In the genomic region with DNA sequence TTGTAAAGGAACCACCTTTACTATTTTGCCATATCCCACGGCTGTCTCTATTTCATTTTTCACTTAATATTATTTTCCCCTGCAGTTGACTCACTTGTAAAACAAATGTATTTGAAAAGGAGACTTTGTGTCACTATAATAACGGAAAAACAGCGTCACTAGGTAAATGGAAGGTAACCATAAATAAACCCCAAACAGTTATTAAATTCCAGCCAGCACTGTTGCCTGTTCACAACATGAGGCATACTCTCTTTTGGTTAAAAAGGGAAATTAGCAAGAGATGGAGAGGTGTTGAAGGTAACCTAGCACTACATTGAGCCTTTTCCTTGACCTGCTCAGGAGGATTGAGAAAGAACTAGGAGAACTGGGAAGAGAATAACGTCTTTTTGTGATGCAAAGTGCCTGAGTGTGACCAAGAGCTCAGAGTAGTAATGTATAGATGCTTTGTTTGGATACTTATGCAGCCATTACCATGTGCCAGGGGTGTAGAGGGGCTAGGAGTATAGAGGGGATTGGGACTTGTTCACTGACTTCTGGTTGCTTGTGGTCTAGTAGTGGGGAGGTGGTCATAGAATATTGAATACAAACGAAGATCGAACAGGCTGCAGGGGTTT, we compare ENCODE assay signal across 18 cellular contexts. TPM values are rescaled to one million over a fixed set of nuclear protein-coding genes. Genes with fewer than 3 reads are reported as not detected.
DNase-seq lines count a peak whose midpoint lies in the region; ATAC-seq and TF ChIP-seq lines count a peak whose summit lies in the region.
"Had no signal": no experiment of that assay in that cellular context is flagged by ENCODE, and none has a peak within 500 bp of the region (broad histone marks: within the 10 kb centered on the region; RNA-seq: fewer than 3 reads in every experiment).

No MANE protein-coding gene starts in this region.

- no peak for ATAC-seq in CD4-positive, CD25-positive, alpha-beta regulatory T cell (ENCODE audit: low read depth in 2 of 2)
- no peak for ATAC-seq in body of pancreas
- no peak for ATAC-seq in GM18519 (IDR thresholded peaks at IDR 0.05; ENCODE audit: low FRiP score, unreplicated experiment)
- ATAC-seq in HG03196 (IDR thresholded peaks at IDR 0.05; ENCODE audit: unreplicated experiment): no peak

- peaks cover 59% of the 10 kb centered on the region for H3K79me2 ChIP-seq in mesendoderm (ENCODE audit: control insufficient read depth, insufficient read depth, low read length)

- H3K4me2 ChIP-seq in mesendoderm (ENCODE audit: low read length): no peak overlapping the region

- peak overlapping the region; percentile 61 for H2AK5ac ChIP-seq in mesendoderm (ENCODE audit: low read length)

- no peak for TF ChIP-seq CTCF in body of pancreas (IDR thresholded peaks at IDR 0.05)

- H4K8ac ChIP-seq in mesendoderm (ENCODE audit: low read depth, low read length): no peak overlapping the region

- no peak overlapping the region for H3K18ac ChIP-seq in mesendoderm (ENCODE audit: low read length)

- TF ChIP-seq POLR2A in body of pancreas (IDR thresholded peaks at IDR 0.05): no peak

- H3K9ac ChIP-seq in HUES48 (ENCODE audit: low read depth, low read length): no peak overlapping the region
- H3K9ac ChIP-seq in mesendoderm (ENCODE audit: low read length): peak overlapping the region; percentile 25

- H3K27me3 ChIP-seq in CD4-positive, CD25-positive, alpha-beta regulatory T cell (ENCODE audit: control insufficient read depth, insufficient read depth, low read length): no peaks in the 10 kb centered on the region
- H3K27me3 ChIP-seq in HUES48 (ENCODE audit: control insufficient read depth, insufficient read depth, low read length): no peaks in the 10 kb centered on the region
- no peaks in the 10 kb centered on the region for H3K27me3 ChIP-seq in body of pancreas
- no peaks in the 10 kb centered on the region for H3K27me3 ChIP-seq in mesendoderm (ENCODE audit: insufficient read depth, low read length, poor library complexity)

- H3K27me3 Mint-ChIP-seq in CD4-positive, CD25-positive, alpha-beta regulatory T cell: no peaks in the 10 kb centered on the region
- H3K27me3 Mint-ChIP-seq: brain had no signal

- H3K36me3 Mint-ChIP-seq in CD4-positive, CD25-positive, alpha-beta regulatory T cell: peaks cover 3% of the 10 kb centered on the region
- H3K36me3 Mint-ChIP-seq: brain had no signal

- H2BK120ac ChIP-seq in mesendoderm (ENCODE audit: low read depth, low read length): no peak overlapping the region

- intact Hi-C loops in body of pancreas (cut with DNase I): no loop called here

- H3K36me3 ChIP-seq in CD4-positive, CD25-positive, alpha-beta regulatory T cell (ENCODE audit: control insufficient read depth, insufficient read depth, low read length): no peaks in the 10 kb centered on the region
- H3K36me3 ChIP-seq in HUES48 (ENCODE audit: control insufficient read depth, insufficient read depth, low read length) (no peaks in the 10 kb centered on the region), body of pancreas (replicated peaks in 1 of 2; ENCODE audit: insufficient read depth in 1 of 2, low read depth in 2 of 2) (no peaks in the 10 kb centered on the region), mesendoderm (ENCODE audit: control insufficient read depth, insufficient read depth, low read length) (no peaks in the 10 kb centered on the region)

- no peaks in the 10 kb centered on the region for H3K9me3 Mint-ChIP-seq in CD4-positive, CD25-positive, alpha-beta regulatory T cell
- H3K9me3 Mint-ChIP-seq: brain had no signal

- no peak overlapping the region for H3K23ac ChIP-seq in mesendoderm (ENCODE audit: low read length)

- H2BK5ac ChIP-seq in mesendoderm (ENCODE audit: low read length): no peak overlapping the region

- H3K4ac ChIP-seq in mesendoderm (ENCODE audit: low read depth, low read length): no peak overlapping the region

- peak overlapping the region; percentile 39 for H3K56ac ChIP-seq in mesendoderm (ENCODE audit: low read length)

- H3K27ac Mint-ChIP-seq in CD4-positive, CD25-positive, alpha-beta regulatory T cell: peak overlapping the region; percentile 3 to 60 (median 56)

- peaks cover 15% of the 10 kb centered on the region for H3K79me1 ChIP-seq in mesendoderm (ENCODE audit: low read length)

- no peak overlapping the region for H4K5ac ChIP-seq in mesendoderm (ENCODE audit: low read length)

- no peaks in the 10 kb centered on the region for H3K4me1 ChIP-seq in CD4-positive, CD25-positive, alpha-beta regulatory T cell (ENCODE audit: control insufficient read depth, insufficient read depth, low read length, poor library complexity, severe bottlenecking)
- H3K4me1 ChIP-seq in HUES48 (ENCODE audit: control insufficient read depth, insufficient read depth, low read length) (peaks cover 48% of the 10 kb centered on the region), body of pancreas (peaks cover 40% of the 10 kb centered on the region), mesendoderm (ENCODE audit: control insufficient read depth, low read depth, low read length) (peaks cover 27% of the 10 kb centered on the region)

- no peak overlapping the region for H3K4me3 Mint-ChIP-seq in CD4-positive, CD25-positive, alpha-beta regulatory T cell
- H3K4me3 Mint-ChIP-seq: brain had no signal

- H2BK15ac ChIP-seq in mesendoderm (replicated peaks; ENCODE audit: low read depth): no peak overlapping the region

- no peak overlapping the region for H3K4me3 ChIP-seq in CD4-positive, CD25-positive, alpha-beta regulatory T cell (ENCODE audit: low read depth, low read length)
- H3K4me3 ChIP-seq in HUES48 (ENCODE audit: low read depth, low read length) (no peak overlapping the region), body of pancreas (no peak overlapping the region), mesendoderm (ENCODE audit: low read length) (no peak overlapping the region)

- no peak for DNase-seq in CD4-positive, CD25-positive, alpha-beta regulatory T cell
- no peak for DNase-seq in body of pancreas
- no peak for DNase-seq in mesendoderm
- DNase-seq in HuH-7 (ENCODE audit: low spot score): no peak
- no peak for DNase-seq in NCI-H146 treated with DMSO at 0.1 percent for 48 hours (lab: John Stamatoyannopoulos, UW; ENCODE audit: unreplicated experiment)
- DNase-seq: activated CD4-positive, alpha-beta T cell treated with anti-CD3 and anti-CD28 coated beads, Interleukin-2, amount 50 U/mL, for 4 hours; GDM1; hypothalamus; NCI-H146; NCI-H446; SIG-M5; stimulated activated CD4-positive, alpha-beta T cell treated with anti-CD3 and anti-CD28 coated beads, Interleukin-4, amount 100 ng/mL, for 24 hours; stimulated activated CD8-positive, alpha-beta memory T cell treated with anti-CD3 and anti-CD28 coated beads, Interleukin-4, amount 100 ng/mL, for 48 hours; T1000 had no signal

- no peaks in the 10 kb centered on the region for H3K9me3 ChIP-seq in CD4-positive, CD25-positive, alpha-beta regulatory T cell (ENCODE audit: control insufficient read depth in 2 of 2, low read length in 2 of 2)
- H3K9me3 ChIP-seq in HUES48 (ENCODE audit: control insufficient read depth, insufficient read depth, low read length): no peaks in the 10 kb centered on the region
- no peaks in the 10 kb centered on the region for H3K9me3 ChIP-seq in body of pancreas

- peaks cover 13 to 44% (median 26%) of the 10 kb centered on the region in 4 donors for H3K4me1 Mint-ChIP-seq in CD4-positive, CD25-positive, alpha-beta regulatory T cell

- WGBS in body of pancreas, 2 donors: 75% methylated on average over 6 of the region's 6 CpGs
- WGBS in mesendoderm (ENCODE audit: extremely low coverage, insufficient coverage, low lambda C conversion rate): no CpG with 5 or more reads among the region's 6 CpGs

- H3K27ac ChIP-seq in CD4-positive, CD25-positive, alpha-beta regulatory T cell (ENCODE audit: insufficient read depth, low read length, poor library complexity, severe bottlenecking): no peak overlapping the region
- H3K27ac ChIP-seq in HUES48 (ENCODE audit: low read depth, low read length) (peak overlapping the region; percentile 6), body of pancreas (peak overlapping the region in 3 of 4 donors; percentile 61 to 86 (median 72)), mesendoderm (ENCODE audit: low read depth, low read length) (no peak overlapping the region)

RNA-seq across cellular contexts. Expression of gene FLNB, which starts 19.6 kb away (rescaled TPM):
- 40.8 TPM for total RNA-seq in CD4-positive, CD25-positive, alpha-beta regulatory T cell
- 10 to 100 TPM in 2 of 4 donors, 1 to 10 TPM in 2; 8.9 to 14.9 (median 12.2) TPM for polyA plus RNA-seq in CD4-positive, CD25-positive, alpha-beta regulatory T cell
- total RNA-seq in body of pancreas: 100 to 1,000 TPM; 104 to 121 TPM
- polyA plus RNA-seq in mesendoderm (2013, experiment 1 of 2): 26.8 TPM
- polyA plus RNA-seq in mesendoderm (2013, experiment 2 of 2): 26.5 TPM

Comparison
In these comparisons a context has a peak if more than half of its experiments do, and no peak if none do; other contexts are left out.
1. H3K27ac ChIP-seq: peak in HUES48 (single experiment) and body of pancreas (3 of 4); none in CD4-positive, CD25-positive, alpha-beta regulatory T cell (single experiment) and mesendoderm (single experiment).